In the genomic region with DNA sequence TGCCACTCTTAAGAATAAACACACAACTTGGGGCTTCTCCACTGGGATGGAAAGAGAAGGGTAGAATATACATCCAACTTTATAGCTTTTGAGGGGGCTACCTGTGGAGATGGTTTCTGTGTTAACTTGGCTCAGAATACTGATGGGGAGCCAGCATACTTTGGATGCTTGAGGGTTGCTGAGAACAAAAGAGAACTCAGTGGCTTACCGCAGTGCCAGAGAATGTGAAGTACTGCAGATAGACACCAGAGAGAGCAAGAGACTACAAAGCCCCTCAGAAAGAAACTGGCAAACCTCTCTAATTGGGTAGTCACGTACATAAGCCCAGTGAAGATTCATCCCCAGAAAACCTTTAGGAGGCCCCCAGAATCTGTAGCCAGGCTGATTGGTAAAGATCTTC, we compare ENCODE assay signal across 1 cellular context.
TF ChIP-seq lines count a peak whose summit lies in the region.

No MANE protein-coding gene starts in this region.

TF ChIP-seq in SK-N-SH, 30 proteins besides CTCF, POLR2A, EP300 and RAD21:
- TF ChIP-seq SIN3A (IDR thresholded peaks at IDR 0.05; ENCODE audit: borderline replicate concordance, low read depth, low read length) (no peak), RFX5 (IDR thresholded peaks at IDR 0.05; ENCODE audit: low read length) (no peak)
